ENCODE assay signal across 25 cellular contexts in genomic region chr2:224180810-224181209, GRCh38.
A peak's percentile ranks its signal among the peaks of the same experiment; 100 is the strongest.
DNase-seq lines count a peak whose midpoint lies in the region; ATAC-seq, FAIRE-seq and TF ChIP-seq lines count a peak whose summit lies in the region.
"Had no signal": no experiment of that assay in that cellular context is flagged by ENCODE, and none has a peak within 500 bp of the region (broad histone marks: within the 10 kb centered on the region; RNA-seq: fewer than 3 reads in every experiment).

No MANE protein-coding gene starts in this region.

- H3K27ac ChIP-seq in heart left ventricle (no peak overlapping the region), keratinocyte (ENCODE audit: control insufficient read depth, insufficient read depth, low read length) (no peak overlapping the region), transverse colon (no peak overlapping the region)
- H3K27ac ChIP-seq: HL-60 had no signal

- no peaks in the 10 kb centered on the region for H3K79me2 ChIP-seq in keratinocyte (ENCODE audit: control insufficient read depth, insufficient read depth, low read length)

- H3K4me3 ChIP-seq in heart left ventricle, result no peak overlapping the region
- H3K4me3 ChIP-seq in keratinocyte (ENCODE audit: control insufficient read depth in 2 of 3, extremely low read depth in 1 of 3, insufficient read depth in 2 of 3, low read depth in 1 of 3, low read length in 3 of 3), result no peak overlapping the region
- H3K4me3 ChIP-seq in transverse colon, result no peak overlapping the region
- H3K4me3 ChIP-seq: GM23338 had no signal

- H2AFZ ChIP-seq in keratinocyte (ENCODE audit: control insufficient read depth, low read length), result peak overlapping the region; percentile 8

- WGBS in heart left ventricle, 4 donors, result 78 to 84% (median 80%) methylated on average over 4 of the region's 4 CpGs
- 60 to 79% methylated on average over 1 to 4 of the region's 4 CpGs for WGBS in transverse colon (ENCODE audit: low coverage in 1 of 2), 2 donors

- H3K36me3 ChIP-seq in heart left ventricle (no peaks in the 10 kb centered on the region), keratinocyte (ENCODE audit: control insufficient read depth in 2 of 2, extremely low read depth in 1 of 2, insufficient read depth in 2 of 2, low read length in 2 of 2) (no peaks in the 10 kb centered on the region), transverse colon (no peaks in the 10 kb centered on the region)
- H3K36me3 ChIP-seq: BE2C had no signal

- no peaks in the 10 kb centered on the region for H3K27me3 ChIP-seq in heart left ventricle
- no peaks in the 10 kb centered on the region for H3K27me3 ChIP-seq in keratinocyte (ENCODE audit: control insufficient read depth, extremely low read depth, insufficient read depth, low read length)
- no peaks in the 10 kb centered on the region for H3K27me3 ChIP-seq in transverse colon
- H3K27me3 ChIP-seq: BE2C had no signal

- TF ChIP-seq CTCF in heart left ventricle (IDR thresholded peaks at IDR 0.05) (no peak), keratinocyte (optimal IDR thresholded peaks at IDR 0.05 in 1 of 3, IDR thresholded peaks at IDR 0.05 in 1 of 3, conservative IDR thresholded peaks at IDR 0.05 in 1 of 3; ENCODE audit: extremely low read depth in 1 of 3, insufficient read depth in 2 of 3, low read length in 3 of 3) (no peak), transverse colon (IDR thresholded peaks at IDR 0.05) (no peak)

- FAIRE-seq in keratinocyte (lab: Jason Lieb, UNC) (no peak), RCC 7860 (lab: Jason Lieb, UNC) (no peak)
- FAIRE-seq: A204.1, G401.6, GM12891, H54 had no signal

- dilution Hi-C loops in keratinocyte (cut with MboI; ENCODE audit: extremely low pct_ligation_motif_present, low sequenced_read_pairs), result no loop called here

- ATAC-seq in esophagus mucosa (peak; percentile 77), heart left ventricle (peak in 3 of 4 donors; percentile 42 to 58 (median 56)), GM18858 (IDR thresholded peaks at IDR 0.05; ENCODE audit: unreplicated experiment) (no peak)
- ATAC-seq: GM23338 had no signal

- no peaks in the 10 kb centered on the region for H4K20me1 ChIP-seq in keratinocyte (ENCODE audit: control insufficient read depth, extremely low read depth, insufficient read depth, low read length)

- H3K9me3 ChIP-seq in heart left ventricle (no peaks in the 10 kb centered on the region), keratinocyte (ENCODE audit: control insufficient read depth, low read depth, low read length) (peaks cover 2% of the 10 kb centered on the region), transverse colon (no peaks in the 10 kb centered on the region)
- H3K9me3 ChIP-seq: BE2C had no signal

- TF ChIP-seq POLR2A in heart left ventricle (IDR thresholded peaks at IDR 0.05) (no peak), transverse colon (IDR thresholded peaks at IDR 0.05) (no peak)

- no peaks in the 10 kb centered on the region for H3K4me1 ChIP-seq in heart left ventricle
- peaks cover 22% of the 10 kb centered on the region for H3K4me1 ChIP-seq in keratinocyte (ENCODE audit: control insufficient read depth, extremely low read depth, insufficient read depth, low read length)
- H3K4me1 ChIP-seq in transverse colon, result no peaks in the 10 kb centered on the region
- H3K4me1 ChIP-seq: BE2C had no signal

- no peak overlapping the region for H3K4me2 ChIP-seq in keratinocyte (ENCODE audit: control insufficient read depth, extremely low read depth, insufficient read depth, low read depth, low read length)
- H3K4me2 ChIP-seq: GM23338 had no signal

- DNase-seq in ELF-1 (ENCODE audit: low read depth, low spot score) (peak; percentile 24), heart left ventricle (peak in 3 of 5 donors; percentile 22 to 36 (median 28)), keratinocyte (ENCODE audit: low read depth, low spot score) (no peak), RCC 7860 (ENCODE audit: low spot score) (no peak), NCI-H146 (lab: John Stamatoyannopoulos, UW) (no peak), transverse colon (no peak)
- DNase-seq: ACHN; BE2C; C1 segment of cervical spinal cord; CD4-positive, CD25-positive, alpha-beta regulatory T cell; CD8-positive, alpha-beta memory T cell; COR-L47; DMS 273 treated with DMSO at 0.1 percent for 48 hours; DMS53; DND-41; EL; HCEC 1CT had no signal

- no peaks in the 10 kb centered on the region for H3K9me1 ChIP-seq in keratinocyte (ENCODE audit: control insufficient read depth, extremely low read depth, insufficient read depth, low read length)

- H3K9ac ChIP-seq in keratinocyte (ENCODE audit: control insufficient read depth, extremely low read depth, insufficient read depth, low read length), result no peak overlapping the region

- in situ Hi-C loops in transverse colon (cut with MboI; ENCODE audit: low pct_ligation_motif_present in 1 of 4, low pct_unique_long_range_greater_than_20kb in 1 of 4, low sequenced_read_pairs in 3 of 4), result no loop called here

- TF ChIP-seq EP300 in transverse colon (IDR thresholded peaks at IDR 0.05; ENCODE audit: low read depth), result no peak

- intact Hi-C loops in heart left ventricle (cut with DNase I) (no loop called here), transverse colon (cut with DNase I; ENCODE audit: low total_unique reads) (no loop called here)

Comparison
In these comparisons a context has a peak if more than half of its experiments do, and no peak if none do; other contexts are left out.
1. DNase-seq: peak in ELF-1 (single experiment) and heart left ventricle (3 of 5); none in keratinocyte (single experiment), RCC 7860 (single experiment), NCI-H146 (single experiment) and transverse colon (single experiment).